Comparison of ENCODE assay signal across 1 cellular context in the genomic region with DNA sequence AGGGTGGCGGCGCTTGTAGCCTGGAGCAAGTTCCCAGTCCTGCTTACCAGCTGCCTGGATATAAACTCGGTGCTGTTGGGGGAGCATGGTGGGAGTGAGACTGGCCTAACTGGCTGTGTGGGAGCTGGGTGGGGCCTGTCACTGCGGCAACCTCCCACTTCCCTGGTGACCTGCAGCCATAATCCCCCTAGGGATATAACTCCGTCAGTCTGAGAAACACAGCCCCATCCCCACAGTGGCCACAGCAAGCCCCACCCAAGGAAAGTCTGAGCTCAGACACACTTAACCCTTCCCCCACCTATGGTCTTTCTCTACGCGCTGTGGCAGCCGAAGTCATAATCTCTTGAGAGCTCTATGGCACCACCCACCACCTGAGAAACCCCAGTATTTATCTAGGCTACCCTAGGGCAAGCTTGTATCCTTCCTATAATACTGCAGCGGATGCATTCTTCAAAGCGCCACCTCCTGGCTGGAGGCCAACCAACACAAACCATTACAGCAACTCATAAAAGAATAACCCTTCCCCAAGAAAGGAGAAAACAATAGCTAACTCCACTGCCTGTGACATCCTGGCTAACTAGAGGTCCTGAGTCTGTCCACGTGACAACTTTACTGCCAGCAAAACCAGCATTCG.
TF ChIP-seq lines count a peak whose summit lies in the region.

No MANE protein-coding gene starts in this region.

TF ChIP-seq in HepG2, 621 proteins besides CTCF, POLR2A, EP300 and RAD21:
- TF ChIP-seq, protein P1, sequence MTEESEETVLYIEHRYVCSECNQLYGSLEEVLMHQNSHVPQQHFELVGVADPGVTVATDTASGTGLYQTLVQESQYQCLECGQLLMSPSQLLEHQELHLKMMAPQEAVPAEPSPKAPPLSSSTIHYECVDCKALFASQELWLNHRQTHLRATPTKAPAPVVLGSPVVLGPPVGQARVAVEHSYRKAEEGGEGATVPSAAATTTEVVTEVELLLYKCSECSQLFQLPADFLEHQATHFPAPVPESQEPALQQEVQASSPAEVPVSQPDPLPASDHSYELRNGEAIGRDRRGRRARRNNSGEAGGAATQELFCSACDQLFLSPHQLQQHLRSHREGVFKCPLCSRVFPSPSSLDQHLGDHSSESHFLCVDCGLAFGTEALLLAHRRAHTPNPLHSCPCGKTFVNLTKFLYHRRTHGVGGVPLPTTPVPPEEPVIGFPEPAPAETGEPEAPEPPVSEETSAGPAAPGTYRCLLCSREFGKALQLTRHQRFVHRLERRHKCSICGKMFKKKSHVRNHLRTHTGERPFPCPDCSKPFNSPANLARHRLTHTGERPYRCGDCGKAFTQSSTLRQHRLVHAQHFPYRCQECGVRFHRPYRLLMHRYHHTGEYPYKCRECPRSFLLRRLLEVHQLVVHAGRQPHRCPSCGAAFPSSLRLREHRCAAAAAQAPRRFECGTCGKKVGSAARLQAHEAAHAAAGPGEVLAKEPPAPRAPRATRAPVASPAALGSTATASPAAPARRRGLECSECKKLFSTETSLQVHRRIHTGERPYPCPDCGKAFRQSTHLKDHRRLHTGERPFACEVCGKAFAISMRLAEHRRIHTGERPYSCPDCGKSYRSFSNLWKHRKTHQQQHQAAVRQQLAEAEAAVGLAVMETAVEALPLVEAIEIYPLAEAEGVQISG (CRISPR knock-in tag; IDR thresholded peaks at IDR 0.05), result peak; percentile 44; the same call in 1 of the 2 replicates
- no peak for TF ChIP-seq ZFP36 (IDR thresholded peaks at IDR 0.05; ENCODE audit: borderline replicate concordance, low read depth, low read length, partially characterized antibody)
